ENCODE assay signal across 8 cellular contexts in genomic region chr14:65102441-65103149, GRCh38. TPM values are rescaled to one million over a fixed set of nuclear protein-coding genes. Genes with fewer than 3 reads are reported as not detected.
DNase-seq lines count a peak whose midpoint lies in the region; TF ChIP-seq lines count a peak whose summit lies in the region.

Gene MAX, minus strand, starts transcription at chr14:65102517. Its CDS starts 178 bp downstream, at chr14:65102339.

- peak within 1 kb of the TSS; percentile 76 for H3K4me3 ChIP-seq in MM.1S (ENCODE audit: low read length)
- peak within 1 kb of the TSS; percentile 91 for H3K4me3 ChIP-seq in fibroblast of villous mesenchyme (ENCODE audit: low read depth, low read length)
- H3K4me3 ChIP-seq in neural cell (ENCODE audit: low read length), result peak within 1 kb of the TSS; percentile 98
- peak within 1 kb of the TSS; percentile 91 to 96 (median 94) for H3K4me3 ChIP-seq in stomach

- no peak within 1 kb of the TSS for H3K18ac ChIP-seq in H9 (ENCODE audit: insufficient read length, low read depth, low read length)

- no peaks in the 10 kb centered on the region for H4K20me1 ChIP-seq in H9 (ENCODE audit: control insufficient read depth, insufficient read depth, insufficient read length)
- no peaks in the 10 kb centered on the region for H4K20me1 ChIP-seq in MM.1S (ENCODE audit: insufficient read depth, low read length)
- H4K20me1 ChIP-seq in neural cell (ENCODE audit: insufficient read depth), result no peaks in the 10 kb centered on the region

- peaks cover 4 to 21% (median 13%) of the 10 kb centered on the region in 3 experiments; a peak in 6 of 7 replicates for H3K36me3 Mint-ChIP-seq in H9 (ENCODE audit: insufficient read depth in 1 of 3, low read depth in 3 of 3)

- H2AFZ ChIP-seq in H9 (ENCODE audit: low read length), result no peak within 1 kb of the TSS
- peak within 1 kb of the TSS; percentile 72 for H2AFZ ChIP-seq in MM.1S (ENCODE audit: low read length)
- peak within 1 kb of the TSS; percentile 88 for H2AFZ ChIP-seq in neural cell (ENCODE audit: low read depth, low read length)

- H3T11ph ChIP-seq in H9 (ENCODE audit: low read length), result no peak within 1 kb of the TSS

- H4K91ac ChIP-seq in H9 (ENCODE audit: insufficient read length, low read depth, low read length), result no peak within 1 kb of the TSS

- no peak within 1 kb of the TSS for H4K5ac ChIP-seq in H9 (ENCODE audit: insufficient read length, low read depth, low read length)

- H3K36me3 ChIP-seq in MM.1S (replicated peaks; ENCODE audit: insufficient read depth, low read length) (no peaks in the 10 kb centered on the region), neural cell (ENCODE audit: insufficient read depth, low read length) (no peaks in the 10 kb centered on the region), stomach (peaks cover 0 to 7% (median 2%) of the 10 kb centered on the region in 4 donors)

- DNase-seq in ELR (ENCODE audit: low read depth) (peak; percentile 99), H9 (peak; percentile 99), MM.1S (peak; percentile 94), SIG-M5 (lab: John Stamatoyannopoulos, UW) (peak; percentile 92), activated gamma-delta T cell treated with Interleukin-2 at 50 U/mL for 16 hours (peak; percentile 98), fibroblast of villous mesenchyme (ENCODE audit: low read depth) (peak; percentile 99), stomach (peak; percentile 98)

- H3K23ac ChIP-seq in H9 (ENCODE audit: insufficient read length, low read depth, low read length), result no peak within 1 kb of the TSS

- no peak within 1 kb of the TSS for H3K56ac ChIP-seq in H9 (ENCODE audit: insufficient read length, low read depth, low read length)

- H3K4me1 Mint-ChIP-seq in H9, result peaks cover 17 to 20% of the 10 kb centered on the region in 2 experiments

- H2BK20ac ChIP-seq in H9 (ENCODE audit: low read depth, low read length, poor library complexity, severe bottlenecking), result no peak within 1 kb of the TSS

- H3K27me3 ChIP-seq in H9 (ENCODE audit: insufficient read depth, low read length), result no peaks in the 10 kb centered on the region
- H3K27me3 ChIP-seq in MM.1S (replicated peaks; ENCODE audit: insufficient read depth, low read length), result no peaks in the 10 kb centered on the region
- H3K27me3 ChIP-seq in neural cell (ENCODE audit: insufficient read depth, low read depth, low read length), result no peaks in the 10 kb centered on the region
- H3K27me3 ChIP-seq in stomach, result no peaks in the 10 kb centered on the region

- no peak within 1 kb of the TSS for H3K14ac ChIP-seq in H9 (ENCODE audit: insufficient read depth, low read length)

- peak; percentile 37 for TF ChIP-seq RAD21 in neural cell (conservative IDR thresholded peaks at IDR 0.05)

- no peaks in the 10 kb centered on the region for H3K9me3 Mint-ChIP-seq in H9

- peak within 1 kb of the TSS; percentile 75 for H3K4me2 ChIP-seq in H9 (ENCODE audit: insufficient read depth, insufficient read length, low read length)
- peak within 1 kb of the TSS; percentile 60 for H3K4me2 ChIP-seq in MM.1S (ENCODE audit: low read depth, low read length)
- H3K4me2 ChIP-seq in neural cell (ENCODE audit: low read length), result peak within 1 kb of the TSS; percentile 99

- H3K79me1 ChIP-seq in H9 (ENCODE audit: insufficient read depth, low read depth, low read length, poor library complexity, severe bottlenecking), result no peaks in the 10 kb centered on the region

- TF ChIP-seq CTCF in H9 (conservative IDR thresholded peaks at IDR 0.05) (no peak), MM.1S (IDR thresholded peaks at IDR 0.05; ENCODE audit: low read length) (no peak), fibroblast of villous mesenchyme (IDR thresholded peaks at IDR 0.05; ENCODE audit: insufficient read depth, low read depth, low read length) (no peak), neural cell (IDR thresholded peaks at IDR 0.05; ENCODE audit: poor library complexity, severe bottlenecking) (no peak), stomach (IDR thresholded peaks at IDR 0.05) (no peak)

- no peak within 1 kb of the TSS for H2BK15ac ChIP-seq in H9 (ENCODE audit: low read depth, low read length)

- H3F3A ChIP-seq in MM.1S (ENCODE audit: insufficient read depth, low read length) (no peaks in the 10 kb centered on the region), neural cell (ENCODE audit: insufficient read depth, low read length, poor library complexity, severe bottlenecking) (no peaks in the 10 kb centered on the region)

- peak in 2 of 4 donors; percentile 61 to 78 for TF ChIP-seq POLR2A in stomach (IDR thresholded peaks at IDR 0.05)

- H3K4ac ChIP-seq in H9 (ENCODE audit: low read depth, low read length), result no peak within 1 kb of the TSS

- no CpG with 5 or more reads among the region's 61 CpGs for WGBS in H9 (ENCODE audit: extremely low coverage, insufficient read length, low lambda C conversion rate)
- 0 to 1% (median 1%) methylated on average over 25 to 60 of the region's 61 CpGs for WGBS in stomach, 5 donors

- TF ChIP-seq EP300 in neural cell (conservative IDR thresholded peaks at IDR 0.05; ENCODE audit: poor library complexity, severe bottlenecking), result peak; percentile 16
- TF ChIP-seq EP300 in stomach (IDR thresholded peaks at IDR 0.05), result no peak

- intact Hi-C loops in stomach (cut with DNase I; ENCODE audit: low total_unique reads), result no loop called here

- H3K9ac ChIP-seq in H9 (ENCODE audit: extremely low read depth, insufficient read length, low read length) (peak within 1 kb of the TSS; percentile 47), MM.1S (ENCODE audit: low read length) (peak within 1 kb of the TSS; percentile 64), neural cell (ENCODE audit: low read length) (peak within 1 kb of the TSS; percentile 87)

- H3K4me1 ChIP-seq in H9 (ENCODE audit: insufficient read depth, low read length) (no peaks in the 10 kb centered on the region; the same call in 1 of the 2 replicates), MM.1S (ENCODE audit: low read length) (0 out of 2 replicates have a peak, but pooled peaks cover 10% of the 10 kb centered on the region), stomach (peaks cover 27 to 47% (median 41%) of the 10 kb centered on the region in 4 donors)

- H3K27ac ChIP-seq in H9 (ENCODE audit: insufficient read length, low read depth, low read length), result no peak within 1 kb of the TSS
- peak within 1 kb of the TSS; percentile 23; the same call in 1 of the 2 replicates for H3K27ac ChIP-seq in MM.1S (ENCODE audit: low read length)
- H3K27ac ChIP-seq in neural cell (ENCODE audit: low read length), result peak within 1 kb of the TSS; percentile 81
- H3K27ac ChIP-seq in stomach, result peak within 1 kb of the TSS; percentile 79 to 96 (median 93)

- H3K9me2 ChIP-seq in MM.1S (replicated peaks; ENCODE audit: insufficient read depth, low read length) (no peaks in the 10 kb centered on the region), neural cell (ENCODE audit: insufficient read depth, low read length) (no peaks in the 10 kb centered on the region)

- H4K8ac ChIP-seq in H9 (replicated peaks; ENCODE audit: insufficient read length, low read depth, low read length), result no peak within 1 kb of the TSS

- peak within 1 kb of the TSS; percentile 86 to 94 for H3K4me3 Mint-ChIP-seq in H9

- no peak within 1 kb of the TSS for H2AK5ac ChIP-seq in H9 (ENCODE audit: insufficient read length, low read length)

- H3K27me3 Mint-ChIP-seq in H9 (ENCODE audit: low read depth), result peaks cover 11% of the 10 kb centered on the region

- H3K23me2 ChIP-seq in H9 (ENCODE audit: insufficient read length, low read depth, low read length, poor library complexity, severe bottlenecking), result peaks cover 8% of the 10 kb centered on the region

- H3K79me2 ChIP-seq in H9 (ENCODE audit: insufficient read depth, low read length) (no peaks in the 10 kb centered on the region), MM.1S (ENCODE audit: low read length) (peaks cover 27% of the 10 kb centered on the region), neural cell (replicated peaks; ENCODE audit: insufficient read depth, low read length) (peaks cover 19% of the 10 kb centered on the region)

- H3K9me3 ChIP-seq in H9 (ENCODE audit: control insufficient read depth, low read depth, low read length), result no peaks in the 10 kb centered on the region
- H3K9me3 ChIP-seq in MM.1S (replicated peaks; ENCODE audit: insufficient read depth, low read length), result no peaks in the 10 kb centered on the region
- H3K9me3 ChIP-seq in neural cell (ENCODE audit: low read length), result no peaks in the 10 kb centered on the region
- no peaks in the 10 kb centered on the region for H3K9me3 ChIP-seq in stomach

- H2BK5ac ChIP-seq in H9 (ENCODE audit: insufficient read length, low read length), result no peak within 1 kb of the TSS

- H2BK120ac ChIP-seq in H9 (ENCODE audit: low read depth, low read length, poor library complexity, severe bottlenecking), result no peak within 1 kb of the TSS

- H3K27ac Mint-ChIP-seq in H9, result peak within 1 kb of the TSS; percentile 81 to 94 (median 92)

- no peak within 1 kb of the TSS for H2BK12ac ChIP-seq in H9 (ENCODE audit: insufficient read length, low read depth, low read length)

TF ChIP-seq in neural cell, 6 proteins besides CTCF, POLR2A, EP300 and RAD21 (continues in another document):
- TF ChIP-seq TAF1 (IDR thresholded peaks at IDR 0.05; ENCODE audit: low read depth), result peak; percentile 64
- peak; percentile 95 for TF ChIP-seq POLR2AphosphoS5 (IDR thresholded peaks at IDR 0.05)
- TF ChIP-seq SMC3 (conservative IDR thresholded peaks at IDR 0.05; ENCODE audit: poor library complexity), result no peak

RNA-seq across cellular contexts. Expression of gene MAX, which starts in this region (rescaled TPM):
- total RNA-seq in H9 (2021) (65.7 and 72.9 TPM in 2 replicates), fibroblast of villous mesenchyme (53.5 and 57.9 TPM in 2 replicates), stomach (10 to 100 TPM; 21.4 to 64.9 (median 51.3) TPM)
- polyA plus RNA-seq in neural cell (51.3 and 55.3 TPM in 2 replicates), stomach (10 to 100 TPM; 42.8 to 51.5 (median 44.1) TPM)
- polyA minus RNA-seq in neural cell, result 49.4 and 54.8 TPM in 2 replicates
